ENCODE assay signal across 33 cellular contexts in genomic region chr1:220797553-220797952, GRCh38. TPM values are rescaled to one million over a fixed set of nuclear protein-coding genes. Genes with fewer than 3 reads are reported as not detected.
DNase-seq lines count a peak whose midpoint lies in the region; ATAC-seq, FAIRE-seq and TF ChIP-seq lines count a peak whose summit lies in the region.
"Had no signal": no experiment of that assay in that cellular context is flagged by ENCODE, and none has a peak within 500 bp of the region (broad histone marks: within the 10 kb centered on the region; RNA-seq: fewer than 3 reads in every experiment).

No MANE protein-coding gene starts in this region.

- peaks cover 3% of the 10 kb centered on the region for H3K9me3 Mint-ChIP-seq in astrocyte (ENCODE audit: unreplicated experiment)
- H3K9me3 Mint-ChIP-seq: activated CD4-positive, alpha-beta T cell treated with anti-CD3 and anti-CD28 coated beads, Interleukin-2, amount 10 ng/mL, durations not matched to agents 24 days and 14 days; CD4-positive, alpha-beta memory T cell; effector memory CD8-positive, alpha-beta T cell; nephron had no signal

- H3K79me2 ChIP-seq in astrocyte (ENCODE audit: insufficient read depth, low read length), result no peaks in the 10 kb centered on the region

- no peak overlapping the region for H2AFZ ChIP-seq in astrocyte (ENCODE audit: low read depth, low read length)

- FAIRE-seq in astrocyte (lab: Jason Lieb, UNC), result no peak
- FAIRE-seq: A549, D721Med, HTR-8/SVneo had no signal

- TF ChIP-seq CTCF in right atrium auricular region (IDR thresholded peaks at IDR 0.05) (no peak), astrocyte (IDR thresholded peaks at IDR 0.05; ENCODE audit: insufficient read depth, low read depth, low read length) (no peak), lower lobe of right lung (IDR thresholded peaks at IDR 0.05) (no peak)

- DNase-seq in Right ventricle myocardium superior, result no peak
- no peak for DNase-seq in right atrium auricular region (ENCODE audit: low spot score)
- peak; percentile 18 for DNase-seq in astrocyte (ENCODE audit: low read depth)
- DNase-seq in hepatic stellate cell (ENCODE audit: low spot score), result peak; percentile 34
- DNase-seq in lower lobe of right lung, result no peak
- no peak for DNase-seq in NCI-H69 (lab: John Stamatoyannopoulos, UW)
- DNase-seq: activated CD4-positive, alpha-beta T cell treated with anti-CD3 and anti-CD28 coated beads, Interleukin-2, amount 10 ng/mL, durations not matched to agents 24 days and 14 days; activated effector memory CD4-positive, alpha-beta T cell treated with Interleukin-2 at 50 U/mL for 16 hours; AML-193; anterior cingulate cortex; CD4-positive, alpha-beta memory T cell; DND-41; effector memory CD8-positive, alpha-beta T cell; GF-D8; GOT3; NCI-H1417; NCI-H2029; NCI-H524; Peyer's patch; stimulated activated naive CD4-positive, alpha-beta T cell treated with Interleukin-2 at 50 U/mL for 16 hours had no signal

- no peak overlapping the region for H3K9ac ChIP-seq in astrocyte (ENCODE audit: low read length)

- H3K27me3 Mint-ChIP-seq in astrocyte (ENCODE audit: low read depth, unreplicated experiment), result peaks cover 6% of the 10 kb centered on the region
- H3K27me3 Mint-ChIP-seq: activated CD4-positive, alpha-beta T cell treated with anti-CD3 and anti-CD28 coated beads, Interleukin-2, amount 10 ng/mL, durations not matched to agents 24 days and 14 days had no signal

- H3K9me3 ChIP-seq in right atrium auricular region (no peaks in the 10 kb centered on the region), astrocyte (ENCODE audit: insufficient read depth, low read depth, low read length) (no peaks in the 10 kb centered on the region), lower lobe of right lung (no peaks in the 10 kb centered on the region)
- H3K9me3 ChIP-seq: A549, Peyer's patch, SJSA1, suprapubic skin had no signal

- H4K20me1 ChIP-seq in astrocyte (ENCODE audit: insufficient read depth, low read length), result no peaks in the 10 kb centered on the region

- H3K4me2 ChIP-seq in astrocyte (ENCODE audit: low read length), result no peak overlapping the region
- H3K4me2 ChIP-seq: A549, smooth muscle cell had no signal

- H3K4me3 ChIP-seq in right atrium auricular region (no peak overlapping the region), astrocyte (ENCODE audit: insufficient read depth, low read depth, low read length) (no peak overlapping the region), lower lobe of right lung (no peak overlapping the region)
- H3K4me3 ChIP-seq: A549, coronary artery, lung, Peyer's patch, SJSA1, smooth muscle cell, suprapubic skin had no signal

- H3K27me3 ChIP-seq in right atrium auricular region (no peaks in the 10 kb centered on the region), astrocyte (ENCODE audit: insufficient read depth, low read length) (no peaks in the 10 kb centered on the region), lower lobe of right lung (ENCODE audit: low read depth) (no peaks in the 10 kb centered on the region)
- H3K27me3 ChIP-seq: Peyer's patch, SJSA1, suprapubic skin had no signal

- H3K4me1 ChIP-seq in right atrium auricular region (no peaks in the 10 kb centered on the region), astrocyte (ENCODE audit: insufficient read depth, low read length) (no peaks in the 10 kb centered on the region), lower lobe of right lung (no peaks in the 10 kb centered on the region)
- H3K4me1 ChIP-seq: A549, Peyer's patch, SJSA1, suprapubic skin had no signal

- no peak overlapping the region for H3K27ac Mint-ChIP-seq in astrocyte (ENCODE audit: unreplicated experiment)
- H3K27ac Mint-ChIP-seq: activated CD4-positive, alpha-beta T cell treated with anti-CD3 and anti-CD28 coated beads, Interleukin-2, amount 10 ng/mL, durations not matched to agents 24 days and 14 days; activated naive CD8-positive, alpha-beta T cell; CD4-positive, alpha-beta memory T cell; effector memory CD8-positive, alpha-beta T cell; nephron had no signal

- ATAC-seq in Right ventricle myocardium superior (ENCODE audit: poor library complexity) (peak; percentile 56), lower lobe of right lung (no peak), HG03342 (IDR thresholded peaks at IDR 0.05; ENCODE audit: unreplicated experiment) (no peak), HG02623 (IDR thresholded peaks at IDR 0.05; ENCODE audit: unreplicated experiment) (no peak)
- ATAC-seq: A549; effector memory CD8-positive, alpha-beta T cell had no signal

- H3K4me1 Mint-ChIP-seq in astrocyte (ENCODE audit: low read depth, unreplicated experiment), result peaks cover 9% of the 10 kb centered on the region
- H3K4me1 Mint-ChIP-seq: activated CD4-positive, alpha-beta T cell treated with anti-CD3 and anti-CD28 coated beads, Interleukin-2, amount 10 ng/mL, durations not matched to agents 24 days and 14 days; CD4-positive, alpha-beta memory T cell; nephron had no signal

- no peak overlapping the region for H3K4me3 Mint-ChIP-seq in astrocyte (ENCODE audit: unreplicated experiment)
- H3K4me3 Mint-ChIP-seq: activated CD4-positive, alpha-beta T cell treated with anti-CD3 and anti-CD28 coated beads, Interleukin-2, amount 10 ng/mL, durations not matched to agents 24 days and 14 days; activated naive CD8-positive, alpha-beta T cell; CD4-positive, alpha-beta memory T cell; effector memory CD8-positive, alpha-beta T cell; nephron had no signal

- H3K36me3 ChIP-seq in right atrium auricular region (no peaks in the 10 kb centered on the region), astrocyte (ENCODE audit: insufficient read depth, low read length) (no peaks in the 10 kb centered on the region), lower lobe of right lung (peaks cover 30% of the 10 kb centered on the region)
- H3K36me3 ChIP-seq: Peyer's patch, SJSA1, suprapubic skin had no signal

- intact Hi-C loops in Right ventricle myocardium superior (cut with DNase I) (no loop called here), lower lobe of right lung (cut with DNase I) (no loop called here)

- H3K36me3 Mint-ChIP-seq in astrocyte (ENCODE audit: low read depth, unreplicated experiment), result peaks cover 5% of the 10 kb centered on the region
- H3K36me3 Mint-ChIP-seq: activated naive CD8-positive, alpha-beta T cell; CD4-positive, alpha-beta memory T cell had no signal

- H3K27ac ChIP-seq in right atrium auricular region (no peak overlapping the region), astrocyte (ENCODE audit: low read depth, low read length) (no peak overlapping the region), lower lobe of right lung (no peak overlapping the region)
- H3K27ac ChIP-seq: A549, coronary artery, Peyer's patch, SJSA1, suprapubic skin had no signal

RNA-seq across cellular contexts. Expression of gene MTARC1, which starts 10.8 kb away (rescaled TPM):
- total RNA-seq in Right ventricle myocardium superior (6.9 TPM), right atrium auricular region (1 to 10 TPM; 4.0 to 6.1 TPM), astrocyte (4.5 and 8.5 TPM in 2 replicates), lower lobe of right lung (37.6 TPM)
- total RNA-seq: activated CD4-positive, alpha-beta T cell treated with anti-CD3 and anti-CD28 coated beads, Interleukin-2, amount 10 ng/mL, durations not matched to agents 24 days and 14 days; activated CD8-positive, alpha-beta memory T cell treated with anti-CD3 and anti-CD28 coated beads for 36 hours; CD4-positive, alpha-beta memory T cell; SJSA1 had no signal

RNA-seq across cellular contexts. Expression of gene MTARC2, which starts 49.4 kb away (rescaled TPM):
- total RNA-seq in Right ventricle myocardium superior, result 23.2 TPM
- total RNA-seq in right atrium auricular region, result 10 to 100 TPM; 13.6 to 23.6 TPM
- 3.1 and 3.9 TPM in 2 replicates for total RNA-seq in astrocyte
- 56.6 TPM for total RNA-seq in lower lobe of right lung
- total RNA-seq: activated CD4-positive, alpha-beta T cell treated with anti-CD3 and anti-CD28 coated beads, Interleukin-2, amount 10 ng/mL, durations not matched to agents 24 days and 14 days; activated CD8-positive, alpha-beta memory T cell treated with anti-CD3 and anti-CD28 coated beads for 36 hours; CD4-positive, alpha-beta memory T cell had no signal

Comparison
In these comparisons a context has a peak if more than half of its experiments do, and no peak if none do; other contexts are left out.
1. DNase-seq: peak in astrocyte (single experiment) and hepatic stellate cell (single experiment); none in Right ventricle myocardium superior (single experiment), right atrium auricular region (single experiment), lower lobe of right lung (single experiment) and NCI-H69 (single experiment).